Comparison of ENCODE assay signal across 28 cellular contexts in genomic region chr9:100919526-100919925, GRCh38.
"Had no signal": no experiment of that assay in that cellular context is flagged by ENCODE, and none has a peak within 500 bp of the region (broad histone marks: within the 10 kb centered on the region; RNA-seq: fewer than 3 reads in every experiment).

No MANE protein-coding gene starts in this region.

- ATAC-seq: activated CD4-positive, alpha-beta T cell treated with anti-CD3 and anti-CD28 coated beads for 36 hours; activated CD4-positive, CD25-positive, alpha-beta regulatory T cell treated with anti-CD3 and anti-CD28 coated beads, Interleukin-2, amount 50 U/mL, for 24 hours; activated CD8-positive, alpha-beta memory T cell treated with anti-CD3 and anti-CD28 coated beads, Interleukin-2, amount 10 ng/mL, durations not matched to agents 7 days and 5 days; activated CD8-positive, alpha-beta T cell treated with anti-CD3 and anti-CD28 coated beads, Interleukin-2, amount 10 ng/mL, durations not matched to agents 7 days and 5 days; activated naive CD8-positive, alpha-beta T cell treated with anti-CD3 and anti-CD28 coated beads, Interleukin-2, amount 50 U/mL, for 24 hours; WTC11 had no signal

- H3K27ac ChIP-seq: ascending aorta, cardiac muscle cell, WERI-Rb-1 had no signal

- DNase-seq: activated CD4-positive, alpha-beta memory T cell treated with anti-CD3 and anti-CD28 coated beads, Interleukin-2, amount 10 ng/mL, durations not matched to agents 7 days and 5 days; activated CD4-positive, alpha-beta T cell treated with anti-CD3 and anti-CD28 coated beads for 1 hour; activated CD4-positive, alpha-beta T cell treated with anti-CD3 and anti-CD28 coated beads for 36 hours; activated CD4-positive, alpha-beta T cell treated with anti-CD3 and anti-CD28 coated beads for 48 hours; activated CD4-positive, alpha-beta T cell treated with anti-CD3 and anti-CD28 coated beads, Interleukin-2, amount 10 ng/mL, durations not matched to agents 7 days and 5 days; activated CD4-positive, alpha-beta T cell treated with anti-CD3 and anti-CD28 coated beads, Interleukin-2, amount 50 U/mL, for 48 hours; activated CD4-positive, CD25-positive, alpha-beta regulatory T cell; activated CD8-positive, alpha-beta memory T cell treated with anti-CD3 and anti-CD28 coated beads for 24 hours; activated CD8-positive, alpha-beta memory T cell treated with anti-CD3 and anti-CD28 coated beads, Interleukin-2, amount 10 ng/mL, durations not matched to agents 7 days and 5 days; activated CD8-positive, alpha-beta memory T cell treated with anti-CD3 and anti-CD28 coated beads, Interleukin-2, amount 50 U/mL, for 48 hours; activated CD8-positive, alpha-beta T cell treated with anti-CD3 and anti-CD28 coated beads, Interleukin-2, amount 10 ng/mL, durations not matched to agents 7 days and 5 days; activated effector memory CD4-positive, alpha-beta T cell treated with Interleukin-2 at 50 U/mL for 16 hours; activated gamma-delta T cell; activated naive CD4-positive, alpha-beta T cell treated with anti-CD3 and anti-CD28 coated beads, Interleukin-2, amount 10 ng/mL, durations not matched to agents 7 days and 5 days; activated naive CD4-positive, alpha-beta T cell treated with Interleukin-2 at 50 U/mL for 16 hours; activated naive CD8-positive, alpha-beta T cell treated with anti-CD3 and anti-CD28 coated beads, Interleukin-2, amount 10 ng/mL, durations not matched to agents 7 days and 5 days; activated naive CD8-positive, alpha-beta T cell treated with anti-CD3 and anti-CD28 coated beads, Interleukin-2, amount 50 U/mL, for 24 hours; activated T-cell treated with anti-CD3 and anti-CD28 coated beads, Interleukin-2, amount 50 U/mL, for 24 hours; activated T-cell treated with anti-CD3 and anti-CD28 coated beads, Interleukin-2, amount 50 U/mL, for 48 hours; anterior cingulate cortex; central memory CD4-positive, alpha-beta T cell; T-helper 2 cell; T-helper 9 cell; WERI-Rb-1 had no signal
